ENCODE assay signal across 20 cellular contexts in genomic region chr9:89705651-89706050, GRCh38.
A peak's percentile ranks its signal among the peaks of the same experiment; 100 is the strongest.
DNase-seq lines count a peak whose midpoint lies in the region; ATAC-seq and TF ChIP-seq lines count a peak whose summit lies in the region.
"Had no signal": no experiment of that assay in that cellular context is flagged by ENCODE, and none has a peak within 500 bp of the region (broad histone marks: within the 10 kb centered on the region; RNA-seq: fewer than 3 reads in every experiment).

No MANE protein-coding gene starts in this region.

- peaks cover 82% of the 10 kb centered on the region for H3K4me1 Mint-ChIP-seq in activated CD4-positive, alpha-beta T cell treated with anti-CD3 and anti-CD28 coated beads, Interleukin-2, amount 10 ng/mL, durations not matched to agents 24 days and 14 days
- H3K4me1 Mint-ChIP-seq in activated CD4-positive, alpha-beta T cell treated with anti-CD3 and anti-CD28 coated beads, Interleukin-2, amount 10 ng/mL, durations not matched to agents 7 days and 5 days, result peaks cover 43% of the 10 kb centered on the region
- H3K4me1 Mint-ChIP-seq in activated naive CD8-positive, alpha-beta T cell treated with anti-CD3 and anti-CD28 coated beads for 36 hours, result peaks cover 49% of the 10 kb centered on the region
- H3K4me1 Mint-ChIP-seq in activated naive CD8-positive, alpha-beta T cell treated with anti-CD3 and anti-CD28 coated beads, Interleukin-2, amount 50 U/mL, for 24 hours, result peaks cover 61% of the 10 kb centered on the region
- H3K4me1 Mint-ChIP-seq in activated T-helper 2 cell treated with anti-CD3 and anti-CD28 coated beads, Interferon-gamma antibody, Interleukin-2, Interleukin-4, amounts not matched to agents 10 μg/mL and 5 μg/mL and 100 μg/mL, durations not matched to agents 14 hours and 24 hours and 36 hours (ENCODE audit: low read depth), result peaks cover 63% of the 10 kb centered on the region
- H3K4me1 Mint-ChIP-seq in stimulated activated memory B cell treated with anti-CD40 and anti-IgM and Interleukin-4, amounts not matched to agents 10 μg/mL and 1 μg/mL and 100 μg/mL, for 72 hours, result peaks cover 59% of the 10 kb centered on the region

- no peak for DNase-seq in activated CD4-positive, alpha-beta T cell treated with anti-CD3 and anti-CD28 coated beads, Interleukin-2, amount 10 ng/mL, durations not matched to agents 24 days and 14 days
- DNase-seq in activated CD4-positive, alpha-beta T cell treated with anti-CD3 and anti-CD28 coated beads, Interleukin-2, amount 10 ng/mL, durations not matched to agents 7 days and 5 days, result no peak
- no peak for DNase-seq in activated naive CD8-positive, alpha-beta T cell treated with anti-CD3 and anti-CD28 coated beads for 36 hours
- no peak for DNase-seq in activated naive CD8-positive, alpha-beta T cell treated with anti-CD3 and anti-CD28 coated beads, Interleukin-2, amount 50 U/mL, for 24 hours
- no peak for DNase-seq in activated T-helper 2 cell treated with anti-CD3 and anti-CD28 coated beads, Interferon-gamma antibody, Interleukin-2, Interleukin-4, amounts not matched to agents 10 μg/mL and 5 μg/mL and 100 μg/mL, durations not matched to agents 14 hours and 24 hours and 36 hours (ENCODE audit: low spot score)
- DNase-seq in RWPE1 (ENCODE audit: low spot score), result no peak
- DNase-seq: DMS153, DND-41, MM.1S, NCI-H1694, NCI-H2081, NCI-H2227 treated with DMSO at 0.1 percent for 48 hours, NCI-H526 treated with DMSO at 0.1 percent for 48 hours, PC-9, Right ventricle myocardium superior had no signal

- CTCF ChIA-PET in activated CD4-positive, alpha-beta T cell treated with anti-CD3 and anti-CD28 coated beads, Interleukin-2, amount 10 ng/mL, durations not matched to agents 7 days and 5 days (lab: Charles Lee), result no interaction called here
- CTCF ChIA-PET in RWPE1 (lab: Yijun Ruan, JAX), result interaction anchor here (0.7 kb wide), 1 partner anchor 403 kb away, joined by 4 read pairs; no protein-coding TSS in a partner anchor

- no peak for ATAC-seq in activated naive CD8-positive, alpha-beta T cell treated with anti-CD3 and anti-CD28 coated beads, Interleukin-2, amount 50 U/mL, for 24 hours
- ATAC-seq in stimulated activated memory B cell treated with anti-CD40 and anti-IgM and Interleukin-4, amounts not matched to agents 10 μg/mL and 1 μg/mL and 100 μg/mL, for 72 hours, result no peak
- no peak for ATAC-seq in GM18909 (IDR thresholded peaks at IDR 0.05; ENCODE audit: poor library complexity, unreplicated experiment)

- TF ChIP-seq CTCF in RWPE1 (conservative IDR thresholded peaks at IDR 0.05; ENCODE audit: low read depth), result no peak

- H3K27ac Mint-ChIP-seq in activated CD4-positive, alpha-beta T cell treated with anti-CD3 and anti-CD28 coated beads, Interleukin-2, amount 10 ng/mL, durations not matched to agents 24 days and 14 days, result peak overlapping the region; percentile 71
- H3K27ac Mint-ChIP-seq in activated CD4-positive, alpha-beta T cell treated with anti-CD3 and anti-CD28 coated beads, Interleukin-2, amount 10 ng/mL, durations not matched to agents 7 days and 5 days, result no peak overlapping the region
- H3K27ac Mint-ChIP-seq in activated naive CD8-positive, alpha-beta T cell treated with anti-CD3 and anti-CD28 coated beads for 36 hours, result peak overlapping the region; percentile 6
- H3K27ac Mint-ChIP-seq in activated naive CD8-positive, alpha-beta T cell treated with anti-CD3 and anti-CD28 coated beads, Interleukin-2, amount 50 U/mL, for 24 hours, result no peak overlapping the region
- H3K27ac Mint-ChIP-seq in activated T-helper 2 cell treated with anti-CD3 and anti-CD28 coated beads, Interferon-gamma antibody, Interleukin-2, Interleukin-4, amounts not matched to agents 10 μg/mL and 5 μg/mL and 100 μg/mL, durations not matched to agents 14 hours and 24 hours and 36 hours, result peak overlapping the region; percentile 21
- peak overlapping the region; percentile 38 for H3K27ac Mint-ChIP-seq in stimulated activated memory B cell treated with anti-CD40 and anti-IgM and Interleukin-4, amounts not matched to agents 10 μg/mL and 1 μg/mL and 100 μg/mL, for 72 hours
- H3K27ac Mint-ChIP-seq: IgD-negative memory B cell had no signal

- POLR2A ChIA-PET in activated CD4-positive, alpha-beta T cell treated with anti-CD3 and anti-CD28 coated beads, Interleukin-2, amount 10 ng/mL, durations not matched to agents 7 days and 5 days (lab: Charles Lee), result no interaction called here
- POLR2A ChIA-PET in RWPE1 (lab: Yijun Ruan, JAX; ENCODE audit: low non-redundant PET), result no interaction called here

- intact Hi-C loops in activated CD4-positive, alpha-beta T cell treated with anti-CD3 and anti-CD28 coated beads, Interleukin-2, amount 10 ng/mL, durations not matched to agents 24 days and 14 days (cut with micrococcal nuclease), result loop anchor here (10.0 kb wide), 1 partner anchor 391 kb away; the partner anchor contains the start of genes CKS2 and SECISBP2
- intact Hi-C loops in activated T-helper 2 cell treated with anti-CD3 and anti-CD28 coated beads, Interferon-gamma antibody, Interleukin-2, Interleukin-4, amounts not matched to agents 10 μg/mL and 5 μg/mL and 100 μg/mL, durations not matched to agents 14 hours and 24 hours and 36 hours (cut with micrococcal nuclease), result loop anchor here (10.0 kb wide), 2 partner anchors 119 to 281 kb away; no protein-coding TSS in a partner anchor

- peaks cover 12% of the 10 kb centered on the region for H3K9me3 Mint-ChIP-seq in activated CD4-positive, alpha-beta T cell treated with anti-CD3 and anti-CD28 coated beads, Interleukin-2, amount 10 ng/mL, durations not matched to agents 24 days and 14 days
- H3K9me3 Mint-ChIP-seq in activated CD4-positive, alpha-beta T cell treated with anti-CD3 and anti-CD28 coated beads, Interleukin-2, amount 10 ng/mL, durations not matched to agents 7 days and 5 days, result peaks cover 4% of the 10 kb centered on the region
- no peaks in the 10 kb centered on the region for H3K9me3 Mint-ChIP-seq in activated naive CD8-positive, alpha-beta T cell treated with anti-CD3 and anti-CD28 coated beads for 36 hours
- no peaks in the 10 kb centered on the region for H3K9me3 Mint-ChIP-seq in activated naive CD8-positive, alpha-beta T cell treated with anti-CD3 and anti-CD28 coated beads, Interleukin-2, amount 50 U/mL, for 24 hours
- H3K9me3 Mint-ChIP-seq in activated T-helper 2 cell treated with anti-CD3 and anti-CD28 coated beads, Interferon-gamma antibody, Interleukin-2, Interleukin-4, amounts not matched to agents 10 μg/mL and 5 μg/mL and 100 μg/mL, durations not matched to agents 14 hours and 24 hours and 36 hours, result no peaks in the 10 kb centered on the region
- no peaks in the 10 kb centered on the region for H3K9me3 Mint-ChIP-seq in stimulated activated memory B cell treated with anti-CD40 and anti-IgM and Interleukin-4, amounts not matched to agents 10 μg/mL and 1 μg/mL and 100 μg/mL, for 72 hours
- H3K9me3 Mint-ChIP-seq: IgD-negative memory B cell had no signal

- peak overlapping the region; percentile 83 for H3K4me3 Mint-ChIP-seq in activated CD4-positive, alpha-beta T cell treated with anti-CD3 and anti-CD28 coated beads, Interleukin-2, amount 10 ng/mL, durations not matched to agents 24 days and 14 days
- no peak overlapping the region for H3K4me3 Mint-ChIP-seq in activated CD4-positive, alpha-beta T cell treated with anti-CD3 and anti-CD28 coated beads, Interleukin-2, amount 10 ng/mL, durations not matched to agents 7 days and 5 days
- H3K4me3 Mint-ChIP-seq in activated naive CD8-positive, alpha-beta T cell treated with anti-CD3 and anti-CD28 coated beads for 36 hours, result no peak overlapping the region
- no peak overlapping the region for H3K4me3 Mint-ChIP-seq in activated naive CD8-positive, alpha-beta T cell treated with anti-CD3 and anti-CD28 coated beads, Interleukin-2, amount 50 U/mL, for 24 hours
- H3K4me3 Mint-ChIP-seq in activated T-helper 2 cell treated with anti-CD3 and anti-CD28 coated beads, Interferon-gamma antibody, Interleukin-2, Interleukin-4, amounts not matched to agents 10 μg/mL and 5 μg/mL and 100 μg/mL, durations not matched to agents 14 hours and 24 hours and 36 hours (ENCODE audit: low read depth), result peak overlapping the region; percentile 85
- no peak overlapping the region for H3K4me3 Mint-ChIP-seq in stimulated activated memory B cell treated with anti-CD40 and anti-IgM and Interleukin-4, amounts not matched to agents 10 μg/mL and 1 μg/mL and 100 μg/mL, for 72 hours
- H3K4me3 Mint-ChIP-seq: IgD-negative memory B cell had no signal

- H3K27me3 Mint-ChIP-seq in activated CD4-positive, alpha-beta T cell treated with anti-CD3 and anti-CD28 coated beads, Interleukin-2, amount 10 ng/mL, durations not matched to agents 24 days and 14 days, result no peaks in the 10 kb centered on the region
- no peaks in the 10 kb centered on the region for H3K27me3 Mint-ChIP-seq in activated CD4-positive, alpha-beta T cell treated with anti-CD3 and anti-CD28 coated beads, Interleukin-2, amount 10 ng/mL, durations not matched to agents 7 days and 5 days
- no peaks in the 10 kb centered on the region for H3K27me3 Mint-ChIP-seq in activated naive CD8-positive, alpha-beta T cell treated with anti-CD3 and anti-CD28 coated beads for 36 hours
- no peaks in the 10 kb centered on the region for H3K27me3 Mint-ChIP-seq in activated naive CD8-positive, alpha-beta T cell treated with anti-CD3 and anti-CD28 coated beads, Interleukin-2, amount 50 U/mL, for 24 hours
- H3K27me3 Mint-ChIP-seq in activated T-helper 2 cell treated with anti-CD3 and anti-CD28 coated beads, Interferon-gamma antibody, Interleukin-2, Interleukin-4, amounts not matched to agents 10 μg/mL and 5 μg/mL and 100 μg/mL, durations not matched to agents 14 hours and 24 hours and 36 hours (ENCODE audit: low read depth), result no peaks in the 10 kb centered on the region
- H3K27me3 Mint-ChIP-seq in stimulated activated memory B cell treated with anti-CD40 and anti-IgM and Interleukin-4, amounts not matched to agents 10 μg/mL and 1 μg/mL and 100 μg/mL, for 72 hours, result peaks cover 13% of the 10 kb centered on the region

- H3K27ac ChIP-seq in RWPE1, result no peak overlapping the region
- H3K27ac ChIP-seq: HL-60, KMS-11, PC-9 had no signal

- peaks cover 67% of the 10 kb centered on the region for H3K36me3 Mint-ChIP-seq in activated CD4-positive, alpha-beta T cell treated with anti-CD3 and anti-CD28 coated beads, Interleukin-2, amount 10 ng/mL, durations not matched to agents 24 days and 14 days (ENCODE audit: low read depth)
- peaks cover 5% of the 10 kb centered on the region for H3K36me3 Mint-ChIP-seq in activated CD4-positive, alpha-beta T cell treated with anti-CD3 and anti-CD28 coated beads, Interleukin-2, amount 10 ng/mL, durations not matched to agents 7 days and 5 days (ENCODE audit: low read depth)
- H3K36me3 Mint-ChIP-seq in activated naive CD8-positive, alpha-beta T cell treated with anti-CD3 and anti-CD28 coated beads for 36 hours, result peaks cover 8% of the 10 kb centered on the region
- no peaks in the 10 kb centered on the region for H3K36me3 Mint-ChIP-seq in activated naive CD8-positive, alpha-beta T cell treated with anti-CD3 and anti-CD28 coated beads, Interleukin-2, amount 50 U/mL, for 24 hours (ENCODE audit: low read depth)
- peaks cover 77% of the 10 kb centered on the region for H3K36me3 Mint-ChIP-seq in activated T-helper 2 cell treated with anti-CD3 and anti-CD28 coated beads, Interferon-gamma antibody, Interleukin-2, Interleukin-4, amounts not matched to agents 10 μg/mL and 5 μg/mL and 100 μg/mL, durations not matched to agents 14 hours and 24 hours and 36 hours (ENCODE audit: low read depth)
- H3K36me3 Mint-ChIP-seq in stimulated activated memory B cell treated with anti-CD40 and anti-IgM and Interleukin-4, amounts not matched to agents 10 μg/mL and 1 μg/mL and 100 μg/mL, for 72 hours, result no peaks in the 10 kb centered on the region
- H3K36me3 Mint-ChIP-seq: IgD-negative memory B cell had no signal

Comparison
In these comparisons a context has a peak if more than half of its experiments do, and no peak if none do; other contexts are left out.
1. H3K27ac Mint-ChIP-seq: peak in activated CD4-positive, alpha-beta T cell treated with anti-CD3 and anti-CD28 coated beads, Interleukin-2, amount 10 ng/mL, durations not matched to agents 24 days and 14 days (single experiment), activated naive CD8-positive, alpha-beta T cell treated with anti-CD3 and anti-CD28 coated beads for 36 hours (single experiment), activated T-helper 2 cell treated with anti-CD3 and anti-CD28 coated beads, Interferon-gamma antibody, Interleukin-2, Interleukin-4, amounts not matched to agents 10 μg/mL and 5 μg/mL and 100 μg/mL, durations not matched to agents 14 hours and 24 hours and 36 hours (single experiment) and stimulated activated memory B cell treated with anti-CD40 and anti-IgM and Interleukin-4, amounts not matched to agents 10 μg/mL and 1 μg/mL and 100 μg/mL, for 72 hours (single experiment); none in activated CD4-positive, alpha-beta T cell treated with anti-CD3 and anti-CD28 coated beads, Interleukin-2, amount 10 ng/mL, durations not matched to agents 7 days and 5 days (single experiment) and activated naive CD8-positive, alpha-beta T cell treated with anti-CD3 and anti-CD28 coated beads, Interleukin-2, amount 50 U/mL, for 24 hours (single experiment).
2. H3K4me3 Mint-ChIP-seq: peak in activated CD4-positive, alpha-beta T cell treated with anti-CD3 and anti-CD28 coated beads, Interleukin-2, amount 10 ng/mL, durations not matched to agents 24 days and 14 days (single experiment) and activated T-helper 2 cell treated with anti-CD3 and anti-CD28 coated beads, Interferon-gamma antibody, Interleukin-2, Interleukin-4, amounts not matched to agents 10 μg/mL and 5 μg/mL and 100 μg/mL, durations not matched to agents 14 hours and 24 hours and 36 hours (single experiment); none in activated CD4-positive, alpha-beta T cell treated with anti-CD3 and anti-CD28 coated beads, Interleukin-2, amount 10 ng/mL, durations not matched to agents 7 days and 5 days (single experiment), activated naive CD8-positive, alpha-beta T cell treated with anti-CD3 and anti-CD28 coated beads for 36 hours (single experiment), activated naive CD8-positive, alpha-beta T cell treated with anti-CD3 and anti-CD28 coated beads, Interleukin-2, amount 50 U/mL, for 24 hours (single experiment) and stimulated activated memory B cell treated with anti-CD40 and anti-IgM and Interleukin-4, amounts not matched to agents 10 μg/mL and 1 μg/mL and 100 μg/mL, for 72 hours (single experiment).